28 cellular contexts compared by ENCODE assay signal in genomic region chr16:13852827-13853226, GRCh38.
"Had no signal": no experiment of that assay in that cellular context is flagged by ENCODE, and none has a peak within 500 bp of the region (broad histone marks: within the 10 kb centered on the region; RNA-seq: fewer than 3 reads in every experiment).

No MANE protein-coding gene starts in this region.

- H3K27ac ChIP-seq: neural progenitor cell, ovary, parathyroid adenoma, psoas muscle, skin epidermis, spleen, suprapubic skin, testis, tibial artery, transverse colon, upper lobe of right lung, uterus had no signal

- H3K36me3 ChIP-seq: neural progenitor cell, ovary, spleen, suprapubic skin, tibial artery, transverse colon, upper lobe of right lung, uterus had no signal

- H3K4me1 ChIP-seq: neural progenitor cell, parathyroid adenoma, psoas muscle, spleen, suprapubic skin, testis, transverse colon, upper lobe of right lung, uterus had no signal

- H3K4me3 ChIP-seq: neural progenitor cell, ovary, psoas muscle, skin epidermis, smooth muscle cell, spleen, suprapubic skin, testis, tibial artery, transverse colon, upper lobe of right lung, uterus had no signal

- DNase-seq: natural killer cell; occipital lobe; ovary; posterior cingulate gyrus; psoas muscle; right cardiac atrium; spleen; stimulated activated CD4-positive, alpha-beta T cell treated with anti-CD3 and anti-CD28 coated beads, Interleukin-12 subunit alpha, Interleukin-12 subunit beta, amount 100 ng/mL, for 4 hours; stimulated activated CD4-positive, alpha-beta T cell treated with anti-CD3 and anti-CD28 coated beads, Interleukin-1b, Interleukin-23, amount 100 ng/mL, for 48 hours; stimulated activated CD4-positive, alpha-beta T cell treated with anti-CD3 and anti-CD28 coated beads, Interleukin-4, amount 100 ng/mL, for 1 hour; stimulated activated CD4-positive, alpha-beta T cell treated with anti-CD3 and anti-CD28 coated beads, Interleukin-4, amount 100 ng/mL, for 4 hours; stimulated activated CD8-positive, alpha-beta memory T cell treated with anti-CD3 and anti-CD28 coated beads, Interleukin-4, amount 100 ng/mL, for 48 hours; stimulated activated naive CD4-positive, alpha-beta T cell; stimulated activated naive CD8-positive, alpha-beta T cell treated with anti-CD3 and anti-CD28 coated beads, Interleukin-15, amount 100 ng/mL, for 72 hours; stimulated activated naive CD8-positive, alpha-beta T cell treated with anti-CD3 and anti-CD28 coated beads, Interleukin-15, Interleukin-2, amounts not matched to agents 100 U/mL and 50 U/mL, for 24 hours; substantia nigra; testis; tibial artery; transverse colon; upper lobe of right lung; uterus had no signal

- H3K9me3 ChIP-seq: ovary, psoas muscle, spleen, suprapubic skin, testis, tibial artery, transverse colon, upper lobe of right lung, uterus had no signal

- H3K4me2 ChIP-seq: neural progenitor cell, smooth muscle cell had no signal

- H2AFZ ChIP-seq: neural progenitor cell, parathyroid adenoma had no signal

- ATAC-seq: natural killer cell; psoas muscle; right cardiac atrium; sciatic nerve; stimulated activated memory B cell treated with anti-CD40 and anti-IgM and Interleukin-4, amounts not matched to agents 10 μg/mL and 1 μg/mL and 100 μg/mL, for 72 hours; stimulated activated naive CD8-positive, alpha-beta T cell treated with anti-CD3 and anti-CD28 coated beads, Interleukin-15, amount 100 ng/mL, for 72 hours; stimulated activated naive CD8-positive, alpha-beta T cell treated with anti-CD3 and anti-CD28 coated beads, Interleukin-15, Interleukin-2, amounts not matched to agents 100 U/mL and 50 U/mL, for 24 hours; upper lobe of right lung had no signal

- H3K79me2 ChIP-seq: parathyroid adenoma had no signal

- H3K9ac ChIP-seq: neural progenitor cell, parathyroid adenoma had no signal

- H3K27me3 ChIP-seq: neural progenitor cell, ovary, suprapubic skin, testis, tibial artery, transverse colon, upper lobe of right lung, uterus had no signal
